Comparison of ENCODE assay signal across 12 cellular contexts in the genomic region with DNA sequence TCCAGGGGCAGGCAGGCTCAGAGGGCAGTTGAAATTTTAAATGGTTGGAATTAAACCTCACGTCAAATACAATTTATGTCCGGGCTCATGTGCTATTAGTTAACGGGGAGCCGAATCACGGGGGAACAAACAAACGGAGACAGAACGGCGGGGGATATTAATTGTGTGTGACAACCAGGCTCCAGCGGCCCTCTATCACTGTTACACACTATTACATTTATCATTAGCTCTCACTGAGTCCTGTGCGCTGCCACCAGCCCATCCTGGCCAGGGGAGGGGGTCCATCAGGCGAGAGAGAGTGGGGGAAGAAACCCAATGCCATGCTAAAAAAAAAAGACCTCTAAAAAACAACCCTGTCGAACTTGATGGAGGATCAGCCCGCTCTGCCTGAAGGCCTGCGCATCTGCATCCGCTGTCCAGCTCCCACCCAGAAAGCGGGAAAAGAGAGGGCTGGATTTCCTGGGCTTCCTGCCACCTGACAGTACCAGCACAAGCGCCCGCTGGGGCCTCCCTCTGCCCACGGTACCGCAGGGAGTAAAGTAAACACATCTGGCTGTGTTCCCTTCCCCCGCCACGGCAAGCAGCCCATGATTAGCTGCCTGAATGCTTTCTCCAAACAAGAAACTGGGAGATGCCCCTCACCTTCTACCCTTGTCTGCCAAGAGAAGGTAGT. TPM values are rescaled to one million over a fixed set of nuclear protein-coding genes. Genes with fewer than 3 reads are reported as not detected.
DNase-seq lines count a peak whose midpoint lies in the region; TF ChIP-seq lines count a peak whose summit lies in the region.
"Had no signal": no experiment of that assay in that cellular context is flagged by ENCODE, and none has a peak within 500 bp of the region (broad histone marks: within the 10 kb centered on the region; RNA-seq: fewer than 3 reads in every experiment).

No MANE protein-coding gene starts in this region.

- intact Hi-C loops in transverse colon (cut with DNase I; ENCODE audit: low total_unique reads): no loop called here

- H3K27me3 ChIP-seq in hepatocyte (no peaks in the 10 kb centered on the region), transverse colon (no peaks in the 10 kb centered on the region)

- no peaks in the 10 kb centered on the region for H3K9me2 ChIP-seq in hepatocyte (replicated peaks; ENCODE audit: insufficient read depth)

- DNase-seq in NCI-H187 (lab: John Stamatoyannopoulos, UW) (peak; percentile 47 to 53), NCI-H187 treated with DMSO at 0.1 percent for 48 hours (lab: John Stamatoyannopoulos, UW) (no peak), NCI-H748 (lab: John Stamatoyannopoulos, UW; ENCODE audit: unreplicated experiment) (peak; percentile 94), hepatocyte (ENCODE audit: low spot score) (peak; percentile 74), transverse colon (peak; percentile 19), hippocampal formation (lab: John Stamatoyannopoulos, UW) (no peak)
- DNase-seq in stimulated activated CD4-positive, alpha-beta T cell treated with anti-CD3 and anti-CD28 coated beads, Interleukin-2, amount 100 ng/mL, for 24 hours: no peak
- DNase-seq in NK-92 treated with Interleukin-12 subunit alpha and Interleukin-12 subunit beta, amount 100 ng/mL, for 24 hours (lab: John Stamatoyannopoulos, UW): no peak
- DNase-seq: 8988T, kidney, WERI-Rb-1 had no signal

- in situ Hi-C loops in transverse colon (cut with MboI; ENCODE audit: low pct_ligation_motif_present in 1 of 4, low pct_unique_long_range_greater_than_20kb in 1 of 4, low sequenced_read_pairs in 3 of 4): no loop called here

- H3K79me2 ChIP-seq in hepatocyte: no peaks in the 10 kb centered on the region

- peaks cover 6% of the 10 kb centered on the region for H3K4me1 ChIP-seq in hepatocyte (ENCODE audit: insufficient read depth)
- H3K4me1 ChIP-seq in transverse colon: no peaks in the 10 kb centered on the region

- no peak for TF ChIP-seq POLR2A in transverse colon (IDR thresholded peaks at IDR 0.05)

- H3K4me3 ChIP-seq in hepatocyte (no peak overlapping the region), transverse colon (no peak overlapping the region)

- peak overlapping the region; percentile 51 for H3K4me2 ChIP-seq in hepatocyte

- WGBS in hepatocyte (ENCODE audit: low lambda C conversion rate, missing lambda C conversion rate): 46% methylated on average over 21 of the region's 22 CpGs
- WGBS in transverse colon (ENCODE audit: low coverage in 1 of 2), 2 donors: 77 to 90% methylated on average over 7 to 22 of the region's 22 CpGs

- no peaks in the 10 kb centered on the region for H3K36me3 ChIP-seq in hepatocyte (replicated peaks; ENCODE audit: insufficient read depth, low read depth)
- peaks cover 0 to 54% (median 10%) of the 10 kb centered on the region in 4 donors for H3K36me3 ChIP-seq in transverse colon

- TF ChIP-seq CTCF in hepatocyte (IDR thresholded peaks at IDR 0.05; ENCODE audit: poor library complexity): no peak
- TF ChIP-seq CTCF in transverse colon (IDR thresholded peaks at IDR 0.05): no peak

- H3K27ac ChIP-seq in hepatocyte: peak overlapping the region; percentile 81
- peak overlapping the region in 1 of 4 donors; percentile 53 for H3K27ac ChIP-seq in transverse colon
- H3K27ac ChIP-seq: epithelial cell of prostate, WERI-Rb-1 had no signal

- no peak for TF ChIP-seq EP300 in transverse colon (IDR thresholded peaks at IDR 0.05; ENCODE audit: low read depth)

- no peaks in the 10 kb centered on the region for H4K20me1 ChIP-seq in hepatocyte (ENCODE audit: insufficient read depth, poor library complexity, severe bottlenecking)

- H2AFZ ChIP-seq in hepatocyte: no peak overlapping the region

- H3K9me3 ChIP-seq in hepatocyte (ENCODE audit: low read depth) (no peaks in the 10 kb centered on the region), transverse colon (no peaks in the 10 kb centered on the region)

RNA-seq across cellular contexts. Expression of gene PIPOX, which starts 41.7 kb away (rescaled TPM):
- total RNA-seq in hepatocyte: 15.8 TPM in 2 replicates
- polyA plus RNA-seq in hepatocyte: 8.0 and 10.2 TPM in 2 replicates
- total RNA-seq in transverse colon: 10 to 100 TPM in 1 of 4 donors, 1 to 10 TPM in 2, not detected in 1; 1.2 to 15.3 (median 1.6) TPM

Comparison
In these comparisons a context has a peak if more than half of its experiments do, and no peak if none do; other contexts are left out.
1. DNase-seq: peak in NCI-H187 (2 of 2), NCI-H748 (single experiment), hepatocyte (single experiment) and transverse colon (single experiment); none in NCI-H187 treated with DMSO at 0.1 percent for 48 hours (single experiment), hippocampal formation (0 of 2), stimulated activated CD4-positive, alpha-beta T cell treated with anti-CD3 and anti-CD28 coated beads, Interleukin-2, amount 100 ng/mL, for 24 hours (0 of 2) and NK-92 treated with Interleukin-12 subunit alpha and Interleukin-12 subunit beta, amount 100 ng/mL, for 24 hours (single experiment).